Comparison of ENCODE assay signal across 8 cellular contexts in the genomic region with DNA sequence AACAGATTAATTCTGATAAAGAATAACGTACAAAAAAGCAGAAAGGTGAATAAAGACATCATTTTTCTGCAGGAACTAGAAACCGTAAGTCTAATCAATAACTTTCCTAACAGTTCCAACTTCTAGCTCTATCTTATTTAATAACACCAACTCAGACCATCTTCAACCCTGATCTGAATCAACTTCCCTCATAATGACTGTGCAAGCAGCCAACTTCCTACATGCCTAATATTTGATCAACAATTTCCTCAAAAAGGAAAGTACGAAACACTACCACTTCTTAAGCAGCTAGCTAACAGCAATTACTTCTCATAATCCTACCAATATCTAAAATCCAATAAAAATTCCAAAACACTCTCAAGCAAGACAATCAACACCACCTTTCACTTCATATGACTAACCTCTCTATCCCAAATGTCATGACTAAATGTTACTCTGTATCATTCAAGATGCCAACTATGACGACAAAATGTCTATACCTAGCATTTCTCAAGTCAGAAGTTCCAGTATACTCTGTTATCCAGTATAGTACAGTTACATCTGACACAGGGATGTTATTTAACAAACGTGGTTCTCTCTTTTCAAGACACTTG.
A peak's percentile ranks its signal among the peaks of the same experiment; 100 is the strongest.
DNase-seq lines count a peak whose midpoint lies in the region; TF ChIP-seq lines count a peak whose summit lies in the region.

No MANE protein-coding gene starts in this region.

- peak overlapping the region; percentile 24 for H3K9ac ChIP-seq in NT2/D1 (ENCODE audit: insufficient read length, low read depth)

- H3K27me3 ChIP-seq in NT2/D1 (ENCODE audit: insufficient read depth, insufficient read length), result no peaks in the 10 kb centered on the region
- H3K27me3 ChIP-seq in effector memory CD4-positive, alpha-beta T cell (replicated peaks; ENCODE audit: control insufficient read depth, insufficient read depth, low read length, poor library complexity, severe bottlenecking), result no peaks in the 10 kb centered on the region
- H3K27me3 ChIP-seq in neuron (ENCODE audit: insufficient read depth, low read length), result no peaks in the 10 kb centered on the region

- H3K4me1 ChIP-seq in NT2/D1 (ENCODE audit: insufficient read depth, insufficient read length), result no peaks in the 10 kb centered on the region
- peaks cover 15% of the 10 kb centered on the region for H3K4me1 ChIP-seq in effector memory CD4-positive, alpha-beta T cell (ENCODE audit: control insufficient read depth, insufficient read depth, low read length, poor library complexity, severe bottlenecking)
- H3K4me1 ChIP-seq in neuron (ENCODE audit: insufficient read depth, low read length), result peaks cover 19% of the 10 kb centered on the region

- no peak for DNase-seq in GM12864 (ENCODE audit: low read depth)
- DNase-seq in NT2/D1 (ENCODE audit: low read depth, low spot score), result no peak
- DNase-seq in effector memory CD4-positive, alpha-beta T cell, result no peak
- no peak for DNase-seq in NCI-H187 (lab: John Stamatoyannopoulos, UW)
- DNase-seq in NCI-H187 treated with DMSO at 0.1 percent for 48 hours (lab: John Stamatoyannopoulos, UW), result no peak
- no peak for DNase-seq in NCI-H1092 treated with DMSO at 0.1 percent for 48 hours (lab: John Stamatoyannopoulos, UW)
- DNase-seq in iPS-NIHi11 (ENCODE audit: low spot score), result no peak

- H3K36me3 ChIP-seq in NT2/D1 (ENCODE audit: insufficient read depth, insufficient read length, low read length) (no peaks in the 10 kb centered on the region), neuron (ENCODE audit: insufficient read depth, low read length) (no peaks in the 10 kb centered on the region)
- no peaks in the 10 kb centered on the region for H3K36me3 ChIP-seq in effector memory CD4-positive, alpha-beta T cell (ENCODE audit: control insufficient read depth, insufficient read depth, low read length)

- TF ChIP-seq CTCF in GM12864 (IDR thresholded peaks at IDR 0.05; ENCODE audit: low read depth, low read length, missing control alignments), result no peak

- H3K4me3 ChIP-seq in GM12864 (ENCODE audit: low read depth, low read length) (peak overlapping the region; percentile 98), NT2/D1 (ENCODE audit: insufficient read length, low read depth) (peak overlapping the region; percentile 91), neuron (ENCODE audit: low read length) (peak overlapping the region; percentile 95)
- peak overlapping the region; percentile 98 for H3K4me3 ChIP-seq in effector memory CD4-positive, alpha-beta T cell (ENCODE audit: insufficient read depth, low read depth, low read length, poor library complexity, severe bottlenecking)

- H3K27ac ChIP-seq in effector memory CD4-positive, alpha-beta T cell (ENCODE audit: insufficient read depth, low read length, poor library complexity, severe bottlenecking), result no peak overlapping the region

- no peak overlapping the region for H2AFZ ChIP-seq in neuron (ENCODE audit: low read depth, low read length)

- H3K9me3 ChIP-seq in NT2/D1 (ENCODE audit: insufficient read depth, low read length) (no peaks in the 10 kb centered on the region), neuron (ENCODE audit: low read length) (no peaks in the 10 kb centered on the region)
- H3K9me3 ChIP-seq in effector memory CD4-positive, alpha-beta T cell (ENCODE audit: control insufficient read depth, low read length), result no peaks in the 10 kb centered on the region
